2 cellular contexts compared by ENCODE assay signal in the genomic region with DNA sequence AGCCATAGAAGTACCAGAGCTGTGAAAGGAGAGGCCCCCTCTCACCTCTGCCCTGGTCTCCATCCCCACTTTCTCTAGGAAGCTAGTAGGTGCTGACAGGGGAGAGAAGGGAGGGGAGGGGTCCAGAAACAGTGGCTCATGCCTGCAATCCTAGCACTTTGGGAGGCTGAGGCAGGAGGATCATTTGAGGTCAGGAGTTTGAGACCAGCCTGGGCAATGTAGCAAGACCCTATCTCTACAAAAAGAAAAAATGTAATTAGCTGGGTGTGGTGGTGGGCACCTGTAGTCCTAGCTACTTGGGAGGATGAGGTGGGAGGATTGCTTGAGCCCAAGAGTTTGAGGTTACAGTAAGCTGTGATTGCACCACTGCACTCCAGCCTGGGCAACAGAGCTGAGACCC. TPM values are rescaled to one million over a fixed set of nuclear protein-coding genes. Genes with fewer than 3 reads are reported as not detected.
"Had no signal": no experiment of that assay in that cellular context is flagged by ENCODE, and none has a peak within 500 bp of the region (broad histone marks: within the 10 kb centered on the region; RNA-seq: fewer than 3 reads in every experiment).

No MANE protein-coding gene starts in this region.

RNA-seq across cellular contexts. Expression of a gene that starts 42.8 kb away (rescaled TPM):
- total RNA-seq: dermis microvascular lymphatic vessel endothelial cell, fibroblast of villous mesenchyme had no signal
